In the genomic region with DNA sequence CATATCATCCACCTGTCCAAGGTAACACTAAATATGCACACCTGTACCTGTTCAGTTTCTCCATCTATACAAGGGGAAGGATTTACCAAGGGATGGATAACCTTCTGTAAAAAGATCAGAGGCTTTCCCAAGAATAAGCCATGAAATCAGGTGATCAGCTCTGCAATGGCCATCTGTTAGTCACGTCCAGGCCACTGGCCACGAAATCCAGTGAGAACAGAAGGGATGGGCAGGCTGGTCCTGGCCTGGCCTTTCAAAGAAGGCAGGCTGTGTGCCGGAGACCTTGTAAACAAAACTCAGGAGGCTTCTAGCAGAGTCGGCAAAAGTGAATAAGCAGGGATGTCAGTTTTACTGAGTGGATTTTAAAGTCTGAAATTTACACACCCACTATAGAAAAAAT, we compare ENCODE assay signal across 10 cellular contexts.
A peak's percentile ranks its signal among the peaks of the same experiment; 100 is the strongest.
DNase-seq lines count a peak whose midpoint lies in the region; ATAC-seq and TF ChIP-seq lines count a peak whose summit lies in the region.
"Had no signal": no experiment of that assay in that cellular context is flagged by ENCODE, and none has a peak within 500 bp of the region (broad histone marks: within the 10 kb centered on the region; RNA-seq: fewer than 3 reads in every experiment).

No MANE protein-coding gene starts in this region.

- H3K9me3 Mint-ChIP-seq in CD8-positive, alpha-beta T cell = no peaks in the 10 kb centered on the region
- H3K9me3 Mint-ChIP-seq in nephron progenitor cell = no peaks in the 10 kb centered on the region
- H3K9me3 Mint-ChIP-seq: stimulated activated naive CD8-positive, alpha-beta T cell treated with anti-CD3 and anti-CD28 coated beads, Interleukin-15, Interleukin-2, amounts not matched to agents 100 ng/mL and 50 ng/mL, for 24 hours had no signal

- CTCF ChIA-PET in CD8-positive, alpha-beta T cell (lab: Charles Lee) = interaction anchor here (1.0 to 2.8 kb wide), 3 partner anchors 9 to 157 kb away, joined by 3 to 8 read pairs (median 7); no protein-coding TSS in a partner anchor
- CTCF ChIA-PET in mammary epithelial cell (lab: Charles Lee; ENCODE audit: low non-redundant PET) = interaction anchor here (0.7 kb wide), 1 partner anchor 70 kb away, joined by 7 read pairs; no protein-coding TSS in a partner anchor

- peaks cover 4% of the 10 kb centered on the region for H3K36me3 Mint-ChIP-seq in CD8-positive, alpha-beta T cell
- H3K36me3 Mint-ChIP-seq in nephron progenitor cell (ENCODE audit: low read depth) = peaks cover 11% of the 10 kb centered on the region

- H3K9me3 ChIP-seq in CD8-positive, alpha-beta T cell (ENCODE audit: low read length) = no peaks in the 10 kb centered on the region
- H3K9me3 ChIP-seq in mammary epithelial cell (replicated peaks; ENCODE audit: insufficient read depth, low read length) (no peaks in the 10 kb centered on the region), Peyer's patch (no peaks in the 10 kb centered on the region)

- H4K20me1 ChIP-seq in mammary epithelial cell (ENCODE audit: insufficient read depth, low read length) = no peaks in the 10 kb centered on the region

- no TSS peak for BruUV-seq in mammary epithelial cell (replicated peaks; lab: Mats Ljungman, UMichigan)

- H3K4me3 Mint-ChIP-seq in CD8-positive, alpha-beta T cell = peak overlapping the region; percentile 68
- peak overlapping the region; percentile 65 for H3K4me3 Mint-ChIP-seq in nephron progenitor cell

- no peak overlapping the region for H3K9ac ChIP-seq in mammary epithelial cell (ENCODE audit: insufficient read depth, low read length)

- H3K79me2 ChIP-seq in mammary epithelial cell (ENCODE audit: insufficient read depth, low read length) = peaks cover 28% of the 10 kb centered on the region

- no peak overlapping the region for H3K27ac ChIP-seq in CD8-positive, alpha-beta T cell (ENCODE audit: low read depth, low read length)
- H3K27ac ChIP-seq in mammary epithelial cell (ENCODE audit: insufficient read depth, low read depth, low read length) = no peak overlapping the region
- H3K27ac ChIP-seq in Peyer's patch = peak overlapping the region in 2 of 4 donors; percentile 50 to 91

- POLR2A ChIA-PET in CD8-positive, alpha-beta T cell (lab: Charles Lee) = interaction anchor here (0.7 to 1.8 kb wide), 6 partner anchors 9 to 243 kb away, joined by 3 to 9 read pairs (median 4); a partner anchor contains a TSS

- no peak overlapping the region for H2AFZ ChIP-seq in mammary epithelial cell (ENCODE audit: low read depth, low read length)

- no peak overlapping the region for H3K4me3 ChIP-seq in CD8-positive, alpha-beta T cell (ENCODE audit: low read depth, low read length)
- H3K4me3 ChIP-seq in mammary epithelial cell (replicated peaks in 1 of 3; ENCODE audit: insufficient read depth in 1 of 3, low read depth in 2 of 3, low read length in 3 of 3) = no peak overlapping the region
- no peak overlapping the region for H3K4me3 ChIP-seq in Peyer's patch

- H3K27ac Mint-ChIP-seq in CD8-positive, alpha-beta T cell = peak overlapping the region; percentile 73
- H3K27ac Mint-ChIP-seq in nephron progenitor cell = no peak overlapping the region
- H3K27ac Mint-ChIP-seq: stimulated activated naive CD8-positive, alpha-beta T cell treated with anti-CD3 and anti-CD28 coated beads, Interleukin-15, Interleukin-2, amounts not matched to agents 100 ng/mL and 50 ng/mL, for 24 hours had no signal

- dilution Hi-C loops in mammary epithelial cell (cut with HindIII; ENCODE audit: low sequenced_read_pairs) = no loop called here

- 100% methylated on average over 3 of the region's 4 CpGs for WGBS in mammary epithelial cell (ENCODE audit: low coverage, missing lambda C conversion rate)

- no peak for TF ChIP-seq CTCF in CD8-positive, alpha-beta T cell (IDR thresholded peaks at IDR 0.05)
- TF ChIP-seq CTCF in mammary epithelial cell (conservative IDR thresholded peaks at IDR 0.05 in 1 of 2, IDR thresholded peaks at IDR 0.05 in 1 of 2; ENCODE audit: extremely low read depth in 1 of 2, insufficient read depth in 1 of 2, low read depth in 1 of 2, low read length in 2 of 2) (no peak), nephron progenitor cell (IDR thresholded peaks at IDR 0.05) (no peak), Peyer's patch (IDR thresholded peaks at IDR 0.05) (no peak)

- H3K4me2 ChIP-seq in mammary epithelial cell (ENCODE audit: insufficient read depth, low read depth, low read length) = no peak overlapping the region

- H3K4me1 ChIP-seq in CD8-positive, alpha-beta T cell (ENCODE audit: insufficient read depth, low read length) = peaks cover 26% of the 10 kb centered on the region
- peaks cover 11% of the 10 kb centered on the region for H3K4me1 ChIP-seq in mammary epithelial cell (ENCODE audit: insufficient read depth, low read length)
- H3K4me1 ChIP-seq in Peyer's patch = peaks cover 0 to 27% (median 5%) of the 10 kb centered on the region in 4 donors

- no peaks in the 10 kb centered on the region for H3K27me3 ChIP-seq in CD8-positive, alpha-beta T cell (ENCODE audit: insufficient read depth, low read length)
- no peaks in the 10 kb centered on the region for H3K27me3 ChIP-seq in mammary epithelial cell (ENCODE audit: insufficient read depth, low read length)
- no peaks in the 10 kb centered on the region for H3K27me3 ChIP-seq in Peyer's patch

- peaks cover 37% of the 10 kb centered on the region for H3K4me1 Mint-ChIP-seq in CD8-positive, alpha-beta T cell (ENCODE audit: low read depth)
- peaks cover 77% of the 10 kb centered on the region for H3K4me1 Mint-ChIP-seq in nephron progenitor cell

- in situ Hi-C loops in mammary epithelial cell (cut with MboI; ENCODE audit: low sequenced_read_pairs in 2 of 2) = no loop called here

- no peak for TF ChIP-seq POLR2A in Peyer's patch (IDR thresholded peaks at IDR 0.05)

- no peaks in the 10 kb centered on the region for H3K27me3 Mint-ChIP-seq in CD8-positive, alpha-beta T cell (ENCODE audit: low read depth)
- H3K27me3 Mint-ChIP-seq in nephron progenitor cell (ENCODE audit: low read depth, poor library complexity) = peaks cover 6% of the 10 kb centered on the region
- H3K27me3 Mint-ChIP-seq: stimulated activated naive CD8-positive, alpha-beta T cell treated with anti-CD3 and anti-CD28 coated beads, Interleukin-15, Interleukin-2, amounts not matched to agents 100 ng/mL and 50 ng/mL, for 24 hours had no signal

- H3K36me3 ChIP-seq in CD8-positive, alpha-beta T cell (ENCODE audit: insufficient read depth, low read length) = no peaks in the 10 kb centered on the region
- H3K36me3 ChIP-seq in mammary epithelial cell (ENCODE audit: insufficient read depth, low read length) (no peaks in the 10 kb centered on the region), Peyer's patch (no peaks in the 10 kb centered on the region)

- DNase-seq in CD8-positive, alpha-beta T cell = no peak
- peak; percentile 20 for DNase-seq in M059J (ENCODE audit: low read depth)
- peak; percentile 5 for DNase-seq in mammary epithelial cell
- no peak for DNase-seq in nephron progenitor cell
- no peak for DNase-seq in GOT3 (lab: John Stamatoyannopoulos, UW)
- DNase-seq in EL = no peak
- no peak for DNase-seq in Peyer's patch
- DNase-seq: activated gamma-delta T cell treated with Interleukin-2 at 50 U/mL for 16 hours had no signal

- intact Hi-C loops in CD8-positive, alpha-beta T cell (cut with DNase I, micrococcal nuclease) = loop anchor here (5.0 to 10.0 kb wide), 3 partner anchors 419 to 1056 kb away; a partner anchor contains a TSS
- intact Hi-C loops in mammary epithelial cell (cut with micrococcal nuclease) = no loop called here

- no peak for ATAC-seq in CD8-positive, alpha-beta T cell
- ATAC-seq in HG02938 (IDR thresholded peaks at IDR 0.05; ENCODE audit: unreplicated experiment) = no peak

Comparison
In these comparisons a context has a peak if more than half of its experiments do, and no peak if none do; other contexts are left out.
1. DNase-seq: peak in M059J (single experiment) and mammary epithelial cell (single experiment); none in CD8-positive, alpha-beta T cell (0 of 7), nephron progenitor cell (single experiment), GOT3 (single experiment), EL (single experiment) and Peyer's patch (0 of 3).